Comparison of ENCODE assay signal across 8 cellular contexts in genomic region chr20:63706852-63707557, GRCh38. TPM values are rescaled to one million over a fixed set of nuclear protein-coding genes. Genes with fewer than 3 reads are reported as not detected.
DNase-seq lines count a peak whose midpoint lies in the region; ATAC-seq and TF ChIP-seq lines count a peak whose summit lies in the region.

No MANE protein-coding gene starts in this region.

- ATAC-seq in effector memory CD8-positive, alpha-beta T cell (replicated peaks) = peak; percentile 58
- ATAC-seq in mucosa of descending colon = peak; percentile 63

- peak overlapping the region; percentile 83 for H3K4me3 ChIP-seq in GM06990 (replicated peaks; ENCODE audit: low read depth, low read length)
- peak overlapping the region; percentile 83 for H3K4me3 ChIP-seq in NB4 (ENCODE audit: low read depth, low read length)
- H3K4me3 ChIP-seq in mucosa of descending colon = peak overlapping the region; percentile 87
- peak overlapping the region; percentile 94 for H3K4me3 ChIP-seq in suprapubic skin

- no peak for TF ChIP-seq EP300 in suprapubic skin (IDR thresholded peaks at IDR 0.05)

- no peak for TF ChIP-seq POLR2A in NB4 (IDR thresholded peaks at IDR 0.05; ENCODE audit: extremely low read depth, insufficient read length)
- TF ChIP-seq POLR2A in suprapubic skin (IDR thresholded peaks at IDR 0.05) = no peak

- H3K4me3 Mint-ChIP-seq in effector memory CD8-positive, alpha-beta T cell = peak overlapping the region; percentile 85 to 87

- H3K9me3 Mint-ChIP-seq in effector memory CD8-positive, alpha-beta T cell = no peaks in the 10 kb centered on the region

- peaks cover 59% of the 10 kb centered on the region for H3K36me3 Mint-ChIP-seq in effector memory CD8-positive, alpha-beta T cell (ENCODE audit: insufficient read depth)

- peaks cover 18% of the 10 kb centered on the region for H3K4me1 ChIP-seq in mucosa of descending colon (ENCODE audit: low read depth)
- H3K4me1 ChIP-seq in suprapubic skin = peaks cover 26% of the 10 kb centered on the region

- H3K36me3 ChIP-seq in GM06990 (ENCODE audit: control insufficient read depth, insufficient read depth, low read length) (peaks cover 32% of the 10 kb centered on the region), mucosa of descending colon (ENCODE audit: low read depth) (no peaks in the 10 kb centered on the region), suprapubic skin (peaks cover 56% of the 10 kb centered on the region)

- intact Hi-C loops in mucosa of descending colon (cut with DNase I, micrococcal nuclease) = no loop called here

- peak overlapping the region; percentile 82 to 94 for H3K27ac Mint-ChIP-seq in effector memory CD8-positive, alpha-beta T cell

- peak overlapping the region; percentile 94 for H3K27ac ChIP-seq in suprapubic skin

- peaks cover 29 to 35% of the 10 kb centered on the region in 2 donors for H3K4me1 Mint-ChIP-seq in effector memory CD8-positive, alpha-beta T cell (ENCODE audit: low read depth in 2 of 2)

- H3K27me3 ChIP-seq in GM06990 (replicated peaks; ENCODE audit: control insufficient read depth, insufficient read depth, low read length) (no peaks in the 10 kb centered on the region), suprapubic skin (no peaks in the 10 kb centered on the region)

- no peaks in the 10 kb centered on the region for H3K27me3 Mint-ChIP-seq in effector memory CD8-positive, alpha-beta T cell

- H3K9me3 ChIP-seq in mucosa of descending colon (no peaks in the 10 kb centered on the region), suprapubic skin (no peaks in the 10 kb centered on the region)

- 5% methylated on average over 29 of the region's 56 CpGs for WGBS in suprapubic skin

- DNase-seq in GM06990 (ENCODE audit: extremely low read depth, insufficient read length) (peak; percentile 76), HCEC 1CT (peak; percentile 28), NB4 (ENCODE audit: low read depth) (peak; percentile 71), mucosa of descending colon (peak; percentile 68 to 81 (median 77)), suprapubic skin (ENCODE audit: low spot score in 2 of 2) (peak; percentile 80 to 81), NCI-H187 treated with DMSO at 0.1 percent for 48 hours (lab: John Stamatoyannopoulos, UW) (no peak)
- DNase-seq in activated CD4-positive, alpha-beta T cell treated with anti-CD3 and anti-CD28 coated beads, Interleukin-2, amount 50 U/mL, for 48 hours = peak; percentile 66 to 76
- DNase-seq in effector memory CD8-positive, alpha-beta T cell = peak; percentile 45 to 56 (median 50)

- TF ChIP-seq CTCF in GM06990 (IDR thresholded peaks at IDR 0.05; ENCODE audit: insufficient read depth, low read length, poor library complexity, severe bottlenecking) (peak; percentile 90), NB4 (IDR thresholded peaks at IDR 0.05; ENCODE audit: low read depth, low read length) (peak; percentile 32), mucosa of descending colon (IDR thresholded peaks at IDR 0.05) (no peak), suprapubic skin (IDR thresholded peaks at IDR 0.05) (peak in 1 of 2 donors; percentile 34)

RNA-seq across cellular contexts. Expression of gene ARFRP1, which starts 0.8 kb away (rescaled TPM):
- 10 to 100 TPM; 64.5 to 69.7 (median 68.6) TPM for total RNA-seq in mucosa of descending colon
- 10 to 100 TPM; 22.1 to 31.9 (median 27.6) TPM for total RNA-seq in suprapubic skin

RNA-seq across cellular contexts. Expression of gene ZGPAT, which starts 0.8 kb away (rescaled TPM):
- total RNA-seq in mucosa of descending colon (10 to 100 TPM; 24.3 to 34.0 (median 31.7) TPM), suprapubic skin (10 to 100 TPM; 21.7 to 25.8 (median 23.3) TPM)

RNA-seq across cellular contexts. Expression of gene TNFRSF6B, which starts 10.6 kb away (rescaled TPM):
- total RNA-seq in mucosa of descending colon (10 to 100 TPM in 1 of 3 donors, not detected in 2; 19.7 TPM), suprapubic skin (10 to 100 TPM in 2 of 4 donors, 1 to 10 TPM in 2; 2.1 to 16.1 (median 11.1) TPM)

RNA-seq across cellular contexts. Expression of gene LIME1, which starts 29.5 kb away (rescaled TPM):
- total RNA-seq in mucosa of descending colon (10 to 100 TPM; 10.4 to 11.2 (median 10.8) TPM), suprapubic skin (10 to 100 TPM; 12.2 to 36.5 (median 16.9) TPM)

RNA-seq across cellular contexts. Expression of gene SLC2A4RG, which starts 32.6 kb away (rescaled TPM):
- total RNA-seq in mucosa of descending colon (10 to 100 TPM; 44.9 to 65.0 (median 50.6) TPM), suprapubic skin (100 to 1,000 TPM in 3 of 4 donors, 10 to 100 TPM in 1; 96.9 to 118 (median 107) TPM)
